Comparison of ENCODE assay signal across 13 cellular contexts in genomic region chr4:6676722-6677558, GRCh38. TPM values are rescaled to one million over a fixed set of nuclear protein-coding genes. Genes with fewer than 3 reads are reported as not detected.
DNase-seq lines count a peak whose midpoint lies in the region; TF ChIP-seq lines count a peak whose summit lies in the region.
"Had no signal": no experiment of that assay in that cellular context is flagged by ENCODE, and none has a peak within 500 bp of the region (broad histone marks: within the 10 kb centered on the region; RNA-seq: fewer than 3 reads in every experiment).

No MANE protein-coding gene starts in this region.

- peaks cover 8% of the 10 kb centered on the region for H3K27me3 Mint-ChIP-seq in brain
- peaks cover 9% of the 10 kb centered on the region for H3K27me3 Mint-ChIP-seq in neural progenitor cell (ENCODE audit: insufficient read depth, low read depth)

- H3K36me3 ChIP-seq in KMS-11 (ENCODE audit: insufficient read depth): no peaks in the 10 kb centered on the region
- peaks cover 4% of the 10 kb centered on the region for H3K36me3 ChIP-seq in neural progenitor cell
- H3K36me3 ChIP-seq in tibial artery: peaks cover 0 to 12% (median 0%) of the 10 kb centered on the region in 3 donors
- H3K36me3 ChIP-seq: right atrium auricular region had no signal

- no peak overlapping the region for H3K9ac ChIP-seq in KMS-11
- H3K9ac ChIP-seq in neural progenitor cell: peak overlapping the region; percentile 28

- TF ChIP-seq CTCF in KMS-11 (conservative IDR thresholded peaks at IDR 0.05; ENCODE audit: low read depth, low read length) (no peak), brain (conservative IDR thresholded peaks at IDR 0.05) (no peak), neural progenitor cell (IDR thresholded peaks at IDR 0.05) (no peak), tibial artery (IDR thresholded peaks at IDR 0.05) (no peak)

- H3K4me3 ChIP-seq in KMS-11 (IDR thresholded peaks at IDR 0.05; ENCODE audit: insufficient read depth, low read depth, low read length): no peak overlapping the region
- H3K4me3 ChIP-seq in neural progenitor cell: no peak overlapping the region
- no peak overlapping the region for H3K4me3 ChIP-seq in tibial artery
- H3K4me3 ChIP-seq: right atrium auricular region had no signal

- H3K9me3 ChIP-seq in neural progenitor cell (ENCODE audit: low read depth) (no peaks in the 10 kb centered on the region), tibial artery (no peaks in the 10 kb centered on the region)
- H3K9me3 ChIP-seq: right atrium auricular region had no signal

- H2AFZ ChIP-seq in KMS-11 (ENCODE audit: low read depth): no peak overlapping the region
- H2AFZ ChIP-seq in neural progenitor cell (replicated peaks): no peak overlapping the region

- H3K4me3 Mint-ChIP-seq in brain (peak overlapping the region; percentile 85 to 97 (median 94)), neural progenitor cell (peak overlapping the region; percentile 19)

- DNase-seq in NCI-H510A treated with DMSO at 0.1 percent for 48 hours (lab: John Stamatoyannopoulos, UW) (peak; percentile 17), NCI-H510A (lab: John Stamatoyannopoulos, UW) (no peak), neural progenitor cell (ENCODE audit: low spot score) (no peak), NCI-H1694 (lab: John Stamatoyannopoulos, UW) (no peak), tibial artery (no peak), NCI-H526 (lab: John Stamatoyannopoulos, UW) (no peak)
- DNase-seq: 8988T, left colon, NCI-H1436 treated with DMSO at 0.1 percent for 48 hours, WERI-Rb-1 had no signal

- H3F3A ChIP-seq in neural progenitor cell (ENCODE audit: low read depth): peaks cover 4% of the 10 kb centered on the region

- peaks cover 17% of the 10 kb centered on the region for H3K4me1 ChIP-seq in KMS-11 (ENCODE audit: low read depth, poor library complexity, severe bottlenecking)
- H3K4me1 ChIP-seq in neural progenitor cell: peaks cover 21% of the 10 kb centered on the region
- H3K4me1 ChIP-seq in tibial artery: peaks cover 0 to 33% (median 29%) of the 10 kb centered on the region in 4 donors

- H3K9me3 Mint-ChIP-seq in brain: peaks cover 0 to 7% (median 3%) of the 10 kb centered on the region in 5 experiments
- peaks cover 3% of the 10 kb centered on the region for H3K9me3 Mint-ChIP-seq in neural progenitor cell

- H3K27ac ChIP-seq in KMS-11: no peak overlapping the region
- H3K27ac ChIP-seq in neural progenitor cell: no peak overlapping the region
- H3K27ac ChIP-seq in tibial artery: no peak overlapping the region
- H3K27ac ChIP-seq: right atrium auricular region, WERI-Rb-1 had no signal

- peak overlapping the region; percentile 91; the same call in 1 of the 2 replicates for H3K4me2 ChIP-seq in KMS-11
- peak overlapping the region; percentile 94 for H3K4me2 ChIP-seq in neural progenitor cell

- no peaks in the 10 kb centered on the region; the same call in 1 of the 2 replicates for H4K20me1 ChIP-seq in KMS-11 (ENCODE audit: insufficient read depth)
- H4K20me1 ChIP-seq in neural progenitor cell (ENCODE audit: low read depth): peaks cover 29% of the 10 kb centered on the region

- no peaks in the 10 kb centered on the region for H3K27me3 ChIP-seq in KMS-11 (ENCODE audit: insufficient read depth, low read depth)
- no peaks in the 10 kb centered on the region for H3K27me3 ChIP-seq in neural progenitor cell
- no peaks in the 10 kb centered on the region for H3K27me3 ChIP-seq in tibial artery
- H3K27me3 ChIP-seq: right atrium auricular region had no signal

- H3K4me1 Mint-ChIP-seq in brain: peaks cover 44% of the 10 kb centered on the region
- peaks cover 34% of the 10 kb centered on the region for H3K4me1 Mint-ChIP-seq in neural progenitor cell

- intact Hi-C loops in tibial artery (cut with DNase I; ENCODE audit: low total_unique reads): loop anchor here (10.0 kb wide), 1 partner anchor 102 kb away; the partner anchor contains the start of gene MAN2B2

- peaks cover 46% of the 10 kb centered on the region for H3K36me3 Mint-ChIP-seq in brain
- H3K36me3 Mint-ChIP-seq in neural progenitor cell: peaks cover 28% of the 10 kb centered on the region

- H3K79me2 ChIP-seq in KMS-11 (ENCODE audit: insufficient read depth, low read depth) (peaks cover 19% of the 10 kb centered on the region), neural progenitor cell (ENCODE audit: low read depth) (peaks cover 38% of the 10 kb centered on the region)

- H3K27ac Mint-ChIP-seq in brain (peak overlapping the region in 4 of 5 experiments; percentile 2 to 54 (median 30)), neural progenitor cell (peak overlapping the region; percentile 1)

RNA-seq across cellular contexts. Expression of gene S100P, which starts 16.7 kb away (rescaled TPM):
- 0.85 TPM for polyA plus RNA-seq in brain (ENCODE audit: insufficient read depth, low read depth, low replicate concordance)
- not detected in 2 replicates for total RNA-seq in neural progenitor cell (ENCODE audit: low replicate concordance)

RNA-seq across cellular contexts. Expression of gene MRFAP1L1, which starts 32.7 kb away (rescaled TPM):
- 83.7 TPM for polyA plus RNA-seq in brain (ENCODE audit: insufficient read depth, low read depth, low replicate concordance)
- 90.6 and 141 TPM in 2 replicates for total RNA-seq in neural progenitor cell (ENCODE audit: low replicate concordance)

RNA-seq across cellular contexts. Expression of gene MRFAP1, which starts 36.5 kb away (rescaled TPM):
- polyA plus RNA-seq in brain (ENCODE audit: insufficient read depth, low read depth, low replicate concordance): 526 TPM
- total RNA-seq in neural progenitor cell (ENCODE audit: low replicate concordance): 162 and 178 TPM in 2 replicates

RNA-seq across cellular contexts. Expression of gene BLOC1S4, which starts 39.0 kb away (rescaled TPM):
- polyA plus RNA-seq in brain (ENCODE audit: insufficient read depth, low read depth, low replicate concordance): 11.0 TPM
- 10.5 and 24.6 TPM in 2 replicates for total RNA-seq in neural progenitor cell (ENCODE audit: low replicate concordance)
